In genomic region chr12:46389130-46389616, GRCh38 we compare ENCODE assay signal across 10 cellular contexts. TPM values are rescaled to one million over a fixed set of nuclear protein-coding genes. Genes with fewer than 3 reads are reported as not detected.
DNase-seq lines count a peak whose midpoint lies in the region; TF ChIP-seq lines count a peak whose summit lies in the region.
"Had no signal": no experiment of that assay in that cellular context is flagged by ENCODE, and none has a peak within 500 bp of the region (broad histone marks: within the 10 kb centered on the region; RNA-seq: fewer than 3 reads in every experiment).

No MANE protein-coding gene starts in this region.

- WGBS in esophagus squamous epithelium, 2 donors, result 42 to 50% methylated on average over 1 of the region's 1 CpG

- H3K27ac ChIP-seq in OCI-LY1 (ENCODE audit: low read depth, low read length, poor library complexity, severe bottlenecking) (peak overlapping the region; percentile 87), esophagus squamous epithelium (peak overlapping the region; percentile 12 to 75 (median 62)), osteoblast (ENCODE audit: low read depth, low read length) (peak overlapping the region; percentile 98)

- H3K79me2 ChIP-seq in OCI-LY1 (ENCODE audit: insufficient read depth, low read length) (no peaks in the 10 kb centered on the region), osteoblast (ENCODE audit: insufficient read depth, low read length) (peaks cover 10% of the 10 kb centered on the region)

- H3K4me3 ChIP-seq in OCI-LY1 (ENCODE audit: low read depth, low read length, poor library complexity, severe bottlenecking), result no peak overlapping the region
- H3K4me3 ChIP-seq in esophagus squamous epithelium, result no peak overlapping the region
- peak overlapping the region; percentile 4 for H3K4me3 ChIP-seq in osteoblast (ENCODE audit: insufficient read depth, low read length)

- H3K4me2 ChIP-seq in OCI-LY1 (ENCODE audit: low read length), result peak overlapping the region; percentile 61
- peak overlapping the region; percentile 67 for H3K4me2 ChIP-seq in osteoblast (ENCODE audit: insufficient read depth, low read length)

- TF ChIP-seq CTCF in OCI-LY1 (IDR thresholded peaks at IDR 0.05; ENCODE audit: low read length) (no peak), esophagus squamous epithelium (IDR thresholded peaks at IDR 0.05) (no peak), osteoblast (IDR thresholded peaks at IDR 0.05; ENCODE audit: extremely low read depth, low read depth, low read length) (no peak)

- no peak overlapping the region for H3K9ac ChIP-seq in OCI-LY1 (ENCODE audit: low read length)

- H3K36me3 ChIP-seq in OCI-LY1 (ENCODE audit: insufficient read depth, low read length), result no peaks in the 10 kb centered on the region
- no peaks in the 10 kb centered on the region for H3K36me3 ChIP-seq in esophagus squamous epithelium
- no peaks in the 10 kb centered on the region for H3K36me3 ChIP-seq in osteoblast (ENCODE audit: insufficient read depth, low read length)

- no peaks in the 10 kb centered on the region for H3K9me2 ChIP-seq in OCI-LY1 (ENCODE audit: low read depth, low read length)

- intact Hi-C loops in esophagus squamous epithelium (cut with DNase I), result no loop called here

- TF ChIP-seq POLR2A in esophagus squamous epithelium (IDR thresholded peaks at IDR 0.05), result no peak

- DNase-seq in AG20443 (ENCODE audit: low spot score), result peak; percentile 56
- no peak for DNase-seq in esophagus squamous epithelium (lab: John Stamatoyannopoulos, UW)
- DNase-seq in osteoblast (ENCODE audit: insufficient read length, low spot score, missing footprints), result no peak
- DNase-seq in stimulated activated CD4-positive, alpha-beta T cell treated with anti-CD3 and anti-CD28 coated beads, Interleukin-15, amount 100 ng/mL, for 24 hours, result no peak
- DNase-seq in SIG-M5 (lab: John Stamatoyannopoulos, UW), result no peak
- DNase-seq in hepatic stellate cell (ENCODE audit: low spot score), result no peak
- DNase-seq in CD1c-positive myeloid dendritic cell (ENCODE audit: extremely low spot score), result no peak
- DNase-seq: activated CD4-positive, alpha-beta T cell treated with anti-CD3 and anti-CD28 coated beads for 4 hours; DND-41 had no signal

- H2AFZ ChIP-seq in OCI-LY1 (ENCODE audit: low read length), result no peak overlapping the region
- H2AFZ ChIP-seq in osteoblast (ENCODE audit: low read length), result no peak overlapping the region

- H3K4me1 ChIP-seq in OCI-LY1 (ENCODE audit: insufficient read depth, low read length, severe bottlenecking), result peaks cover 83% of the 10 kb centered on the region
- H3K4me1 ChIP-seq in esophagus squamous epithelium, result peaks cover 31 to 86% (median 63%) of the 10 kb centered on the region in 3 donors
- peaks cover 83% of the 10 kb centered on the region for H3K4me1 ChIP-seq in osteoblast (ENCODE audit: insufficient read depth, low read length)

- H4K20me1 ChIP-seq in OCI-LY1 (ENCODE audit: insufficient read depth, low read length) (no peaks in the 10 kb centered on the region), osteoblast (ENCODE audit: insufficient read depth, low read length) (no peaks in the 10 kb centered on the region)

- H3K27me3 ChIP-seq in OCI-LY1 (ENCODE audit: insufficient read depth, low read length) (no peaks in the 10 kb centered on the region), esophagus squamous epithelium (no peaks in the 10 kb centered on the region), osteoblast (ENCODE audit: insufficient read depth, low read length) (no peaks in the 10 kb centered on the region)

- H3K9me3 ChIP-seq in OCI-LY1 (ENCODE audit: low read length), result no peaks in the 10 kb centered on the region
- no peaks in the 10 kb centered on the region for H3K9me3 ChIP-seq in esophagus squamous epithelium
- no peaks in the 10 kb centered on the region for H3K9me3 ChIP-seq in osteoblast (ENCODE audit: low read depth, low read length)

- H3F3A ChIP-seq in OCI-LY1 (ENCODE audit: insufficient read depth, low read length), result peaks cover 8% of the 10 kb centered on the region; the same call in 1 of the 2 replicates

RNA-seq across cellular contexts. Expression of gene SLC38A2, which starts 16.6 kb away (rescaled TPM):
- total RNA-seq in esophagus squamous epithelium (100 to 1,000 TPM; 242 to 468 (median 286) TPM), osteoblast (919 and 1,020 TPM in 2 replicates)
